Comparison of ENCODE assay signal across 8 cellular contexts in the genomic region with DNA sequence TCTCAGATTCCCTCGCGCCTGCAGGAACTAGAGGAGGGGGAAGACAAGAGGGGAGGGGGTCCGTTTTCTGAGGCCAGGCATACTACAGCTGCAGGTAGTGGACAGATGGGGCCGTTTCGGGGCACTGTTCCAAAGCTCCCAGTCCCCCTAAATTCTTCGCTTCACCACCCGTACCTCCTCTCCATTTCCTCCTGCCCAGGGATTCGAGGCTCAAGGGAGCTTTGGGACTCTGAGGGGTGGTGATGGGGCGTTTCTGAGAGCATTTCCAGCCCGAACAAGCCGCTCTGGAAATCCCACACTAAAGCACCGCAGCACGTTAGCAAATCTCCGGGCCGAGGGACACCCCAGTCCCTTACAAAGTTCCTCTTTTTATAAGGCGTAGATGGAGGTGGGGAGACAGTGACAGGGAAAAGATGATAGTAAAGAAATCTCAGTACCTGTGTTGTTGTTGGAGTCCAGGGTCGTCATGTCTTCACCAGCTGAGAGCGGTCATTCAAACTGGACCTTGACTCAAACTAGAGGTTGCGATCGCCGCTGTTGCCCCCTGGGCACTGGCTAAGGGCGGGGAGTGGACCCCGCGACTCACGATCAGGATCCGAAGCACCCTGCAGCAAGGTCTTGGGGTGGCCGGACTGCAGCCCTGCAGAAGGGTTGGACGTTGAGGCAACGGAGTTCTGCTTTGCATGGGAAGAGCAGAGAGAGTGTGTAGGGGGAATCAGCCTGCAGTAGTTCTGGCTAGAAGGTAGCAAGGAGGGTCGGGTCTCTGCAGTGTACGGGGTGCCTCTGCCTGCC. TPM values are rescaled to one million over a fixed set of nuclear protein-coding genes. Genes with fewer than 3 reads are reported as not detected.
DNase-seq lines count a peak whose midpoint lies in the region; ATAC-seq, FAIRE-seq and TF ChIP-seq lines count a peak whose summit lies in the region.

No MANE protein-coding gene starts in this region.

- peak overlapping the region; percentile 88 for H2AFZ ChIP-seq in GM12878 (ENCODE audit: control insufficient read depth, low read depth, low read length)

- DNase-seq in AG10803 (ENCODE audit: low read depth) (no peak), GM12878 (ENCODE audit: low read depth, low spot score) (no peak), left colon (peak; percentile 38 to 46), tibial nerve (ENCODE audit: low spot score in 2 of 2) (peak in 1 of 2 donors; percentile 8), T-helper 9 cell (no peak)

- WGBS in HUES64, result 34% methylated on average over 27 of the region's 31 CpGs
- 3% methylated on average over 31 of the region's 31 CpGs for WGBS in GM12878 (ENCODE audit: insufficient coverage, insufficient replicate concordance, low lambda C conversion rate, missing lambda C conversion rate)
- WGBS in tibial nerve, 2 donors, result 1 to 3% methylated on average over 21 to 31 of the region's 31 CpGs

- no peak for TF ChIP-seq EP300 in GM12878 (IDR thresholded peaks at IDR 0.05; ENCODE audit: borderline replicate concordance in 1 of 2, control insufficient read depth in 1 of 2, low read depth in 2 of 2, low read length in 2 of 2)
- TF ChIP-seq EP300 in tibial nerve (IDR thresholded peaks at IDR 0.05), result no peak

- TF ChIP-seq RAD21 in GM12878 (IDR thresholded peaks at IDR 0.05; ENCODE audit: insufficient read depth, low read depth, low read length), result no peak

- peak overlapping the region; percentile 63 for H3K4me2 ChIP-seq in GM12878 (ENCODE audit: control insufficient read depth, insufficient read depth)

- POLR2A ChIA-PET in GM12878 (lab: Charles Lee), result interaction anchor here (0.5 to 3.8 kb wide), 23 partner anchors 7 to 649 kb away, joined by 3 to 50 read pairs (median 4); partner anchors contain the start of genes CASC3, MED1, MED24 and MSL1

- intact Hi-C loops in GM12878 (cut with micrococcal nuclease; ENCODE audit: unreplicated experiment), result loop anchor here (1.0 kb wide), 1 partner anchor 12 kb away; no protein-coding TSS in a partner anchor
- intact Hi-C loops in left colon (cut with DNase I, micrococcal nuclease), result no loop called here

- H3K9me3 ChIP-seq in HUES64 (ENCODE audit: insufficient read depth, low read depth, low read length), result no peaks in the 10 kb centered on the region
- no peaks in the 10 kb centered on the region for H3K9me3 ChIP-seq in GM12878 (replicated peaks; ENCODE audit: control insufficient read depth, insufficient read depth, low read length)
- no peaks in the 10 kb centered on the region for H3K9me3 ChIP-seq in tibial nerve

- in situ Hi-C loops in GM12878 (cut with MboI), result no loop called here

- peaks cover 36% of the 10 kb centered on the region for H3K4me1 ChIP-seq in HUES64 (ENCODE audit: insufficient read depth, low read length)
- peaks cover 72% of the 10 kb centered on the region for H3K4me1 ChIP-seq in GM12878 (ENCODE audit: control insufficient read depth, insufficient read depth, low read length)
- peaks cover 11 to 80% (median 74%) of the 10 kb centered on the region in 4 donors for H3K4me1 ChIP-seq in tibial nerve

- TF ChIP-seq POLR2A in GM12878 (IDR thresholded peaks at IDR 0.05; ENCODE audit: low read depth, low read length) (no peak; the same call in 1 of the 2 replicates), tibial nerve (IDR thresholded peaks at IDR 0.05) (no peak)

- H3K4me3 ChIP-seq in AG10803 (ENCODE audit: low read length) (peak overlapping the region; percentile 99), HUES64 (ENCODE audit: low read length) (peak overlapping the region; percentile 50), GM12878 (peak overlapping the region; percentile 90), tibial nerve (peak overlapping the region; percentile 72 to 96 (median 86))

- H3K36me3 ChIP-seq in HUES64 (ENCODE audit: insufficient read depth, low read length) (peaks cover 17% of the 10 kb centered on the region), GM12878 (ENCODE audit: control insufficient read depth in 2 of 2, insufficient read depth in 2 of 2, low read length in 1 of 2) (peaks cover 0 to 2% of the 10 kb centered on the region in 2 experiments; a peak in 2 of 4 replicates), tibial nerve (peaks cover 0 to 26% (median 14%) of the 10 kb centered on the region in 3 donors)

- ATAC-seq in GM12878 (no peak), left colon (no peak), HG03439 (IDR thresholded peaks at IDR 0.05; ENCODE audit: unreplicated experiment) (no peak), GM21786 (IDR thresholded peaks at IDR 0.05; ENCODE audit: unreplicated experiment) (no peak)

- H3K79me2 ChIP-seq in GM12878 (ENCODE audit: control insufficient read depth, insufficient read depth, low read length), result peaks cover 11% of the 10 kb centered on the region

- no peaks in the 10 kb centered on the region for H4K20me1 ChIP-seq in GM12878 (ENCODE audit: control insufficient read depth, insufficient read depth)

- H3K27ac ChIP-seq in HUES64 (ENCODE audit: low read depth, low read length), result no peak overlapping the region
- H3K27ac ChIP-seq in GM12878 (ENCODE audit: control insufficient read depth, insufficient read depth), result peak overlapping the region; percentile 17; the same call in 1 of the 2 replicates
- H3K27ac ChIP-seq in tibial nerve, result peak overlapping the region; percentile 89 to 99 (median 98)

- CTCF ChIA-PET in GM12878 (lab: Yijun Ruan, JAX), result interaction anchor here (0.5 to 10.6 kb wide), 11 partner anchors 12 to 476 kb away, joined by 3 to 176 read pairs (median 7); partner anchors contain the start of genes CSF3, MED24 and PSMD3

- peaks cover 11% of the 10 kb centered on the region for H3K27me3 ChIP-seq in HUES64 (ENCODE audit: insufficient read depth, low read length)
- H3K27me3 ChIP-seq in GM12878 (replicated peaks in 1 of 2; ENCODE audit: control insufficient read depth in 2 of 2, insufficient read depth in 2 of 2, low read length in 1 of 2), result no peaks in the 10 kb centered on the region
- no peaks in the 10 kb centered on the region for H3K27me3 ChIP-seq in tibial nerve

- BruUV-seq in GM12878 (replicated peaks; lab: Mats Ljungman, UMichigan), result TSS peak; percentile 90

- peak overlapping the region; percentile 57; the same call in 1 of the 2 replicates for H3K9ac ChIP-seq in HUES64 (ENCODE audit: low read depth, low read length)
- peak overlapping the region; percentile 31 for H3K9ac ChIP-seq in GM12878 (ENCODE audit: control insufficient read depth, insufficient read depth, low read length)

- RAD21 ChIA-PET in GM12878 (lab: Charles Lee; ENCODE audit: unreplicated experiment), result interaction anchor here (0.9 to 7.7 kb wide), 18 partner anchors 8 to 263 kb away, joined by 3 to 155 read pairs (median 3); partner anchors contain the start of genes CASC3, CSF3, MED24 and MSL1

- TF ChIP-seq CTCF in AG10803 (conservative IDR thresholded peaks at IDR 0.05; ENCODE audit: low read length) (no peak), GM12878 (IDR thresholded peaks at IDR 0.05 in 2 of 3, conservative IDR thresholded peaks at IDR 0.05 in 1 of 3; ENCODE audit: control insufficient read depth in 2 of 3, extremely low read depth in 1 of 3, insufficient read depth in 1 of 3, low read depth in 3 of 3, low read length in 3 of 3) (no peak), tibial nerve (IDR thresholded peaks at IDR 0.05) (no peak)

- SMC1A ChIA-PET in GM12878 (lab: Charles Lee; ENCODE audit: uncharacterized antibody, unreplicated experiment), result interaction anchor here (0.9 to 10.4 kb wide), 8 partner anchors 12 to 210 kb away, joined by 3 to 132 read pairs (median 4); partner anchors contain the start of genes RARA and THRA

- FAIRE-seq in GM12878 (lab: Jason Lieb, UNC), result no peak

RNA-seq across cellular contexts. Expression of gene NR1D1, which starts 0.6 kb away (rescaled TPM):
- 2.8 TPM for polyA plus RNA-seq in HUES64 (2013, experiment 1 of 2)
- polyA plus RNA-seq in HUES64 (2013, experiment 2 of 2), result 3.4 TPM
- total RNA-seq in GM12878 (2013; cell fraction: nucleolus; rRNA removed), result 5.0 TPM in 2 replicates
- total RNA-seq in GM12878 (2014; rRNA removed), result 0.49 and 1.0 TPM in 2 replicates
- 0.31 and 0.37 TPM in 2 replicates for total RNA-seq in GM12878 (2014; rRNA removed; fragmentation: Illumina TruSeq; extraction: Trizol)
- 3.4 and 3.6 TPM in 2 replicates for total RNA-seq in GM12878 (2021)
- 0.85 TPM for polyA plus RNA-seq in GM12878 (2011; ENCODE audit: low read depth)
- 0.17 and 0.41 TPM in 2 replicates for polyA plus RNA-seq in GM12878 (2011; rRNA removed)
- polyA plus RNA-seq in GM12878 (2011; cell fraction: cytosol; rRNA removed), result 0.67 and 1.2 TPM in 2 replicates
- polyA plus RNA-seq in GM12878 (2011; cell fraction: nucleus; rRNA removed), result 5.1 and 5.9 TPM in 2 replicates
- 2.0 and 3.6 TPM in 2 replicates for polyA plus RNA-seq in GM12878 (2012)
- polyA plus RNA-seq in GM12878 (2014; fragmentation: Illumina TruSeq; extraction: Trizol), result 0.44 and 1.8 TPM in 2 replicates
- under 1 TPM; 0.10 to 0.33 TPM for polyA plus RNA-seq in GM12878 (2014; fragmentation: Nextera tagmentation; extraction: Ambion mirVana)
- polyA plus RNA-seq in GM12878 (2014; rRNA removed), result 0.87 and 1.2 TPM in 2 replicates
- 1 to 10 TPM; 1.8 to 2.6 TPM for polyA plus RNA-seq in GM12878 (2016; fragmentation: Nextera tagmentation; extraction: Ambion mirVana)
- 1.0 and 1.4 TPM in 2 replicates for polyA minus RNA-seq in GM12878 (2011; rRNA and poly(A)+ RNA removed)
- polyA minus RNA-seq in GM12878 (2011; cell fraction: cytosol; rRNA and poly(A)+ RNA removed), result 2.1 TPM in 2 replicates
- polyA minus RNA-seq in GM12878 (2011; cell fraction: nucleus; rRNA and poly(A)+ RNA removed), result 3.1 and 6.0 TPM in 2 replicates
- 10 to 100 TPM; 16.9 to 19.8 TPM for total RNA-seq in left colon
- total RNA-seq in tibial nerve, result 10 to 100 TPM; 16.8 to 48.2 (median 21.0) TPM

RNA-seq across cellular contexts. Expression of gene MSL1, which starts 21.9 kb away (rescaled TPM):
- 59.7 TPM for polyA plus RNA-seq in HUES64 (2013, experiment 1 of 2)
- polyA plus RNA-seq in HUES64 (2013, experiment 2 of 2), result 65.8 TPM
- total RNA-seq in GM12878 (2013; cell fraction: nucleolus; rRNA removed), result 146 and 147 TPM in 2 replicates
- total RNA-seq in GM12878 (2014; rRNA removed) (56.3 and 57.6 TPM in 2 replicates), GM12878 (2014; rRNA removed; fragmentation: Illumina TruSeq; extraction: Trizol) (56.4 and 56.5 TPM in 2 replicates), GM12878 (2021) (47.8 and 50.6 TPM in 2 replicates), left colon (10 to 100 TPM; 77.4 to 82.0 TPM), tibial nerve (100 to 1,000 TPM in 3 of 4 donors, 10 to 100 TPM in 1; 78.0 to 113 (median 107) TPM)
- 38.1 TPM for polyA plus RNA-seq in GM12878 (2011; ENCODE audit: low read depth)
- polyA plus RNA-seq in GM12878 (2011; rRNA removed) (80.9 and 101 TPM in 2 replicates), GM12878 (2014; fragmentation: Illumina TruSeq; extraction: Trizol) (95.2 and 110 TPM in 2 replicates), GM12878 (2014; fragmentation: Nextera tagmentation; extraction: Ambion mirVana) (10 to 100 TPM; 11.1 to 18.0 TPM), GM12878 (2014; rRNA removed) (52.0 and 53.1 TPM in 2 replicates), GM12878 (2016; fragmentation: Nextera tagmentation; extraction: Ambion mirVana) (1 to 10 TPM; 6.1 to 9.5 TPM)
- polyA plus RNA-seq in GM12878 (2011; cell fraction: cytosol; rRNA removed), result 34.6 and 35.7 TPM in 2 replicates
- polyA plus RNA-seq in GM12878 (2011; cell fraction: nucleus; rRNA removed), result 220 and 227 TPM in 2 replicates
- polyA plus RNA-seq in GM12878 (2012), result 45.9 and 51.6 TPM in 2 replicates
- 33.0 and 40.5 TPM in 2 replicates for polyA minus RNA-seq in GM12878 (2011; rRNA and poly(A)+ RNA removed)
- 16.6 and 20.3 TPM in 2 replicates for polyA minus RNA-seq in GM12878 (2011; cell fraction: cytosol; rRNA and poly(A)+ RNA removed)
- 30.2 and 34.7 TPM in 2 replicates for polyA minus RNA-seq in GM12878 (2011; cell fraction: nucleus; rRNA and poly(A)+ RNA removed)

RNA-seq across cellular contexts. Expression of gene THRA, which starts 37.1 kb away (rescaled TPM):
- polyA plus RNA-seq in HUES64 (2013, experiment 1 of 2), result 7.7 TPM
- 8.2 TPM for polyA plus RNA-seq in HUES64 (2013, experiment 2 of 2)
- 3.8 and 5.5 TPM in 2 replicates for total RNA-seq in GM12878 (2013; cell fraction: nucleolus; rRNA removed)
- total RNA-seq in GM12878 (2014; rRNA removed), result 0.65 and 0.68 TPM in 2 replicates
- total RNA-seq in GM12878 (2014; rRNA removed; fragmentation: Illumina TruSeq; extraction: Trizol), result 0.63 and 0.64 TPM in 2 replicates
- total RNA-seq in GM12878 (2021), result 1.5 and 2.0 TPM in 2 replicates
- polyA plus RNA-seq in GM12878 (2011; ENCODE audit: low read depth), result 1.2 TPM
- polyA plus RNA-seq in GM12878 (2011; rRNA removed), result 0.81 and 1.1 TPM in 2 replicates
- polyA plus RNA-seq in GM12878 (2011; cell fraction: cytosol; rRNA removed), result 1.5 TPM in 2 replicates
- polyA plus RNA-seq in GM12878 (2011; cell fraction: nucleus; rRNA removed), result 1.1 and 1.4 TPM in 2 replicates
- 1.9 and 2.2 TPM in 2 replicates for polyA plus RNA-seq in GM12878 (2012)
- polyA plus RNA-seq in GM12878 (2014; fragmentation: Illumina TruSeq; extraction: Trizol), result 1.0 and 1.2 TPM in 2 replicates
- polyA plus RNA-seq in GM12878 (2014; fragmentation: Nextera tagmentation; extraction: Ambion mirVana), result under 1 TPM; 0.03 to 0.07 TPM
- 0.64 and 0.81 TPM in 2 replicates for polyA plus RNA-seq in GM12878 (2014; rRNA removed)
- polyA plus RNA-seq in GM12878 (2016; fragmentation: Nextera tagmentation; extraction: Ambion mirVana), result under 1 TPM; 0.07 to 0.64 TPM
- 1.1 and 1.4 TPM in 2 replicates for polyA minus RNA-seq in GM12878 (2011; rRNA and poly(A)+ RNA removed)
- polyA minus RNA-seq in GM12878 (2011; cell fraction: cytosol; rRNA and poly(A)+ RNA removed), result 0.42 and 0.80 TPM in 2 replicates
- 0.48 and 0.57 TPM in 2 replicates for polyA minus RNA-seq in GM12878 (2011; cell fraction: nucleus; rRNA and poly(A)+ RNA removed)
- total RNA-seq in left colon, result 10 to 100 TPM; 48.4 to 56.3 TPM
- total RNA-seq in tibial nerve, result 10 to 100 TPM; 65.4 to 86.1 (median 78.4) TPM

RNA-seq across cellular contexts. Expression of gene CASC3, which starts 40.5 kb away (rescaled TPM):
- 73.5 TPM for polyA plus RNA-seq in HUES64 (2013, experiment 1 of 2)
- polyA plus RNA-seq in HUES64 (2013, experiment 2 of 2), result 79.0 TPM
- total RNA-seq in GM12878 (2013; cell fraction: nucleolus; rRNA removed), result 135 and 156 TPM in 2 replicates
- total RNA-seq in GM12878 (2014; rRNA removed) (31.8 and 37.6 TPM in 2 replicates), GM12878 (2014; rRNA removed; fragmentation: Illumina TruSeq; extraction: Trizol) (31.9 and 33.7 TPM in 2 replicates), GM12878 (2021) (42.9 and 49.0 TPM in 2 replicates), left colon (10 to 100 TPM; 56.2 to 58.9 TPM), tibial nerve (100 to 1,000 TPM in 1 of 4 donors, 10 to 100 TPM in 3; 85.2 to 122 (median 93.4) TPM)
- 30.2 TPM for polyA plus RNA-seq in GM12878 (2011; ENCODE audit: low read depth)
- polyA plus RNA-seq in GM12878 (2011; rRNA removed) (40.3 and 60.0 TPM in 2 replicates), GM12878 (2014; fragmentation: Illumina TruSeq; extraction: Trizol) (52.4 and 59.7 TPM in 2 replicates), GM12878 (2014; fragmentation: Nextera tagmentation; extraction: Ambion mirVana) (10 to 100 TPM; 12.7 to 16.4 TPM), GM12878 (2014; rRNA removed) (30.2 and 34.3 TPM in 2 replicates), GM12878 (2016; fragmentation: Nextera tagmentation; extraction: Ambion mirVana) (10 to 100 TPM; 52.6 to 53.4 TPM)
- polyA plus RNA-seq in GM12878 (2011; cell fraction: cytosol; rRNA removed), result 39.7 and 54.1 TPM in 2 replicates
- 126 and 159 TPM in 2 replicates for polyA plus RNA-seq in GM12878 (2011; cell fraction: nucleus; rRNA removed)
- 40.4 and 44.5 TPM in 2 replicates for polyA plus RNA-seq in GM12878 (2012)
- polyA minus RNA-seq in GM12878 (2011; rRNA and poly(A)+ RNA removed), result 40.6 and 41.8 TPM in 2 replicates
- polyA minus RNA-seq in GM12878 (2011; cell fraction: cytosol; rRNA and poly(A)+ RNA removed), result 9.0 and 22.5 TPM in 2 replicates
- polyA minus RNA-seq in GM12878 (2011; cell fraction: nucleus; rRNA and poly(A)+ RNA removed), result 33.4 and 39.4 TPM in 2 replicates

RNA-seq across cellular contexts. Expression of gene MED24, which starts 45.6 kb away (rescaled TPM):
- polyA plus RNA-seq in HUES64 (2013, experiment 1 of 2), result 55.1 TPM
- 61.0 TPM for polyA plus RNA-seq in HUES64 (2013, experiment 2 of 2)
- total RNA-seq in GM12878 (2013; cell fraction: nucleolus; rRNA removed), result 191 and 225 TPM in 2 replicates
- 33.5 and 40.6 TPM in 2 replicates for total RNA-seq in GM12878 (2014; rRNA removed)
- total RNA-seq in GM12878 (2014; rRNA removed; fragmentation: Illumina TruSeq; extraction: Trizol), result 32.8 and 35.3 TPM in 2 replicates
- 74.1 and 84.7 TPM in 2 replicates for total RNA-seq in GM12878 (2021)
- 47.6 TPM for polyA plus RNA-seq in GM12878 (2011; ENCODE audit: low read depth)
- polyA plus RNA-seq in GM12878 (2011; rRNA removed), result 31.1 and 74.8 TPM in 2 replicates
- 78.2 and 80.7 TPM in 2 replicates for polyA plus RNA-seq in GM12878 (2011; cell fraction: cytosol; rRNA removed)
- 270 and 289 TPM in 2 replicates for polyA plus RNA-seq in GM12878 (2011; cell fraction: nucleus; rRNA removed)
- 54.5 and 59.0 TPM in 2 replicates for polyA plus RNA-seq in GM12878 (2012)
- polyA plus RNA-seq in GM12878 (2014; fragmentation: Illumina TruSeq; extraction: Trizol), result 77.0 and 85.1 TPM in 2 replicates
- polyA plus RNA-seq in GM12878 (2014; fragmentation: Nextera tagmentation; extraction: Ambion mirVana), result 10 to 100 TPM in 1 of 2 experiments, 1 to 10 TPM in 1; 5.4 to 10.3 TPM
- 58.6 and 75.5 TPM in 2 replicates for polyA plus RNA-seq in GM12878 (2014; rRNA removed)
- polyA plus RNA-seq in GM12878 (2016; fragmentation: Nextera tagmentation; extraction: Ambion mirVana), result 10 to 100 TPM; 89.9 to 97.4 TPM
- polyA minus RNA-seq in GM12878 (2011; rRNA and poly(A)+ RNA removed), result 93.6 and 96.4 TPM in 2 replicates
- polyA minus RNA-seq in GM12878 (2011; cell fraction: cytosol; rRNA and poly(A)+ RNA removed), result 54.1 and 61.4 TPM in 2 replicates
- polyA minus RNA-seq in GM12878 (2011; cell fraction: nucleus; rRNA and poly(A)+ RNA removed), result 104 and 143 TPM in 2 replicates
- 100 to 1,000 TPM in 1 of 2 donors, 10 to 100 TPM in 1; 63.4 to 108 TPM for total RNA-seq in left colon
- 100 to 1,000 TPM in 2 of 4 donors, 10 to 100 TPM in 2; 55.1 to 146 (median 84.6) TPM for total RNA-seq in tibial nerve

Comparison
In these comparisons a context has a peak if more than half of its experiments do, and no peak if none do; other contexts are left out.
1. DNase-seq: peak in left colon (2 of 2); none in AG10803 (single experiment), GM12878 (single experiment) and T-helper 9 cell (single experiment).
2. RNA of gene THRA, which starts 37.1 kb away (total RNA-seq): 65.4 to 86.1 TPM in tibial nerve and 48.4 to 56.3 TPM in left colon; 0.63 to 5.5 TPM in GM12878; every median in the first group is over 4 times any median in the second.
3. Peak in every context shown above with its lines, with median percentiles within 50 percentile points of each other: H3K4me3 ChIP-seq.